In genomic region chr3:49554639-49555265, GRCh38 we compare ENCODE assay signal across 8 cellular contexts. TPM values are rescaled to one million over a fixed set of nuclear protein-coding genes. Genes with fewer than 3 reads are reported as not detected.
A peak's percentile ranks its signal among the peaks of the same experiment; 100 is the strongest.
DNase-seq lines count a peak whose midpoint lies in the region; ATAC-seq and TF ChIP-seq lines count a peak whose summit lies in the region.

No MANE protein-coding gene starts in this region.

- DNase-seq in HAP-1 (ENCODE audit: low spot score in 2 of 2): peak; percentile 18 to 69
- DNase-seq in NOMO-1 treated with DMSO at 0.1 percent for 48 hours (lab: John Stamatoyannopoulos, UW; ENCODE audit: unreplicated experiment): peak; percentile 41
- peak; percentile 87 for DNase-seq in activated naive CD8-positive, alpha-beta T cell treated with anti-CD3 and anti-CD28 coated beads, Interleukin-2, amount 10 ng/mL, durations not matched to agents 7 days and 5 days
- DNase-seq in iPS DF 6.9 (ENCODE audit: low read depth, low spot score): no peak
- DNase-seq in epidermal melanocyte (ENCODE audit: insufficient read length, low spot score): no peak
- no peak for DNase-seq in NCI-H187 treated with DMSO at 0.1 percent for 48 hours (lab: John Stamatoyannopoulos, UW)

- no CpG with 5 or more reads among the region's 65 CpGs for whole genome bisulfite sequencing in iPS DF 6.9 (ENCODE audit: insufficient coverage, insufficient read length)

- no peak overlapping the region for H3K27ac Mint-ChIP-seq in activated naive CD8-positive, alpha-beta T cell treated with anti-CD3 and anti-CD28 coated beads, Interleukin-2, amount 10 ng/mL, durations not matched to agents 7 days and 5 days

- peak overlapping the region; percentile 76 for H3K4me2 ChIP-seq in skeletal muscle satellite cell (ENCODE audit: low read length)

- H3K27me3 Mint-ChIP-seq in activated naive CD8-positive, alpha-beta T cell treated with anti-CD3 and anti-CD28 coated beads, Interleukin-2, amount 10 ng/mL, durations not matched to agents 7 days and 5 days: peaks cover 39% of the 10 kb centered on the region

- POLR2A ChIA-PET in activated naive CD8-positive, alpha-beta T cell treated with anti-CD3 and anti-CD28 coated beads, Interleukin-2, amount 10 ng/mL, durations not matched to agents 7 days and 5 days (lab: Charles Lee): interaction anchor here (1.6 kb wide), 1 partner anchor 15 kb away, joined by 10 read pairs; no protein-coding TSS in a partner anchor

- H3K9me3 Mint-ChIP-seq in activated naive CD8-positive, alpha-beta T cell treated with anti-CD3 and anti-CD28 coated beads, Interleukin-2, amount 10 ng/mL, durations not matched to agents 7 days and 5 days: peaks cover 2% of the 10 kb centered on the region

- H3K4me3 Mint-ChIP-seq in activated naive CD8-positive, alpha-beta T cell treated with anti-CD3 and anti-CD28 coated beads, Interleukin-2, amount 10 ng/mL, durations not matched to agents 7 days and 5 days: peak overlapping the region; percentile 32

- H3K4me1 ChIP-seq in HAP-1 (peaks cover 14% of the 10 kb centered on the region), iPS DF 6.9 (ENCODE audit: control insufficient read depth, insufficient read depth, low read length) (peaks cover 4% of the 10 kb centered on the region), skeletal muscle satellite cell (ENCODE audit: control insufficient read depth, insufficient read depth, low read length) (peaks cover 12% of the 10 kb centered on the region)

- in situ Hi-C loops in HAP-1 (cut with MboI; ENCODE audit: low sequenced_read_pairs): no loop called here

- H3K27ac ChIP-seq in iPS DF 6.9 (ENCODE audit: low read length): no peak overlapping the region

- H3K4me3 ChIP-seq in GM12875 (ENCODE audit: low read depth, low read length): peak overlapping the region; percentile 75
- H3K4me3 ChIP-seq in HAP-1: peak overlapping the region; percentile 30
- H3K4me3 ChIP-seq in iPS DF 6.9 (ENCODE audit: low read length): peak overlapping the region; percentile 61; the same call in 1 of the 2 replicates
- H3K4me3 ChIP-seq in skeletal muscle satellite cell (ENCODE audit: low read length): peak overlapping the region; percentile 96

- H3K36me3 ChIP-seq in HAP-1 (replicated peaks): no peaks in the 10 kb centered on the region
- no peaks in the 10 kb centered on the region for H3K36me3 ChIP-seq in iPS DF 6.9 (ENCODE audit: control insufficient read depth, insufficient read depth, low read length)
- no peaks in the 10 kb centered on the region for H3K36me3 ChIP-seq in skeletal muscle satellite cell (ENCODE audit: insufficient read depth, low read length)

- H3K4me1 Mint-ChIP-seq in activated naive CD8-positive, alpha-beta T cell treated with anti-CD3 and anti-CD28 coated beads, Interleukin-2, amount 10 ng/mL, durations not matched to agents 7 days and 5 days: peaks cover 17% of the 10 kb centered on the region

- no peak for TF ChIP-seq CTCF in GM12875 (IDR thresholded peaks at IDR 0.05; ENCODE audit: borderline replicate concordance, insufficient read depth, low read depth, low read length)

- H3K9me3 ChIP-seq in HAP-1: peaks cover 2% of the 10 kb centered on the region; the same call in 1 of the 2 replicates
- no peaks in the 10 kb centered on the region for H3K9me3 ChIP-seq in iPS DF 6.9 (ENCODE audit: control insufficient read depth, insufficient read depth, low read length)
- no peaks in the 10 kb centered on the region for H3K9me3 ChIP-seq in skeletal muscle satellite cell (replicated peaks; ENCODE audit: low read length)

- H3K27me3 ChIP-seq in HAP-1 (ENCODE audit: low read depth) (peaks cover 22% of the 10 kb centered on the region; the same call in 1 of the 2 replicates), iPS DF 6.9 (ENCODE audit: control insufficient read depth, insufficient read depth, low read length) (no peaks in the 10 kb centered on the region), skeletal muscle satellite cell (ENCODE audit: control insufficient read depth, insufficient read depth, low read length) (peaks cover 42% of the 10 kb centered on the region)

- H3K9ac ChIP-seq in skeletal muscle satellite cell (ENCODE audit: low read depth, low read length): no peak overlapping the region

- ATAC-seq in activated naive CD8-positive, alpha-beta T cell treated with anti-CD3 and anti-CD28 coated beads, Interleukin-2, amount 10 ng/mL, durations not matched to agents 7 days and 5 days (ENCODE audit: low read depth): peak; percentile 77

- no peaks in the 10 kb centered on the region for H3K36me3 Mint-ChIP-seq in activated naive CD8-positive, alpha-beta T cell treated with anti-CD3 and anti-CD28 coated beads, Interleukin-2, amount 10 ng/mL, durations not matched to agents 7 days and 5 days

RNA-seq across cellular contexts. Expression of gene BSN, which starts 0.5 kb away (rescaled TPM):
- total RNA-seq in activated naive CD8-positive, alpha-beta T cell treated with anti-CD3 and anti-CD28 coated beads, Interleukin-2, amount 10 ng/mL, durations not matched to agents 7 days and 5 days: under 1 TPM; 0.08 to 0.14 TPM
- total RNA-seq in skeletal muscle satellite cell (2012; rRNA removed): under 0.01 TPM in 2 replicates

Comparison
In these comparisons a context has a peak if more than half of its experiments do, and no peak if none do; other contexts are left out.
1. H3K4me3 ChIP-seq: peak in every context shown above with its lines; median percentile 96 in skeletal muscle satellite cell; 75 in GM12875; 61 in iPS DF 6.9; 30 in HAP-1.
2. DNase-seq: peak in HAP-1 (2 of 2), NOMO-1 treated with DMSO at 0.1 percent for 48 hours (single experiment) and activated naive CD8-positive, alpha-beta T cell treated with anti-CD3 and anti-CD28 coated beads, Interleukin-2, amount 10 ng/mL, durations not matched to agents 7 days and 5 days (single experiment); none in iPS DF 6.9 (single experiment), epidermal melanocyte (single experiment) and NCI-H187 treated with DMSO at 0.1 percent for 48 hours (single experiment).